ENCODE assay signal across 1 cellular context in the genomic region with DNA sequence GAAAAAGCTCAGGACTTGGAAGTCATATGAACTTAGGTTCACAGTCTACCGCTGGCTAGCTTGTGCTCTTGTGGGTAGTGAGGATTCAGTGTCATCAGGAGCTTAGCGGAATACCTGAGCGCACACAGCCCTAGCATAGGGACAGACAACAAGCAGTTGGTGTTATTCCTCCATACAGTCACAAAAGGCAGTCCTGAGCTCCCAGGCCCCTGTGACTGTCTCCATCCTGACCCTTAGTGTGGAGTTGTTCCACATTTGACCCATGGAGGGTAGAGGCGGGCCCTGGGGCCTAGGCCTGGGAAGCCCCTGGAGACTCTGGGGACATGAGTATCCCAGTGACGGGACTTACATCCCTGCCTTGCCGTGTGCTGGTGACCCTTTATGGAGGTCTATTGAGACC.
TF ChIP-seq lines count a peak whose summit lies in the region.

No MANE protein-coding gene starts in this region.

TF ChIP-seq in WTC11, 78 proteins besides CTCF, POLR2A, EP300 and RAD21 (continued from another document):
- TF ChIP-seq, protein P1, sequence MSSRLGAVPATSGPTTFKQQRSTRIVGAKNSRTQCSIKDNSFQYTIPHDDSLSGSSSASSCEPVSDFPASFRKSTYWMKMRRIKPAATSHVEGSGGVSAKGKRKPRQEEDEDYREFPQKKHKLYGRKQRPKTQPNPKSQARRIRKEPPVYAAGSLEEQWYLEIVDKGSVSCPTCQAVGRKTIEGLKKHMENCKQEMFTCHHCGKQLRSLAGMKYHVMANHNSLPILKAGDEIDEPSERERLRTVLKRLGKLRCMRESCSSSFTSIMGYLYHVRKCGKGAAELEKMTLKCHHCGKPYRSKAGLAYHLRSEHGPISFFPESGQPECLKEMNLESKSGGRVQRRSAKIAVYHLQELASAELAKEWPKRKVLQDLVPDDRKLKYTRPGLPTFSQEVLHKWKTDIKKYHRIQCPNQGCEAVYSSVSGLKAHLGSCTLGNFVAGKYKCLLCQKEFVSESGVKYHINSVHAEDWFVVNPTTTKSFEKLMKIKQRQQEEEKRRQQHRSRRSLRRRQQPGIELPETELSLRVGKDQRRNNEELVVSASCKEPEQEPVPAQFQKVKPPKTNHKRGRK (CRISPR knock-in tag; IDR thresholded peaks at IDR 0.05; ENCODE audit: borderline replicate concordance): no peak
- no peak for TF ChIP-seq ATF1 (CRISPR knock-in tag; IDR thresholded peaks at IDR 0.05)
- no peak for TF ChIP-seq JAZF1 (CRISPR knock-in tag; IDR thresholded peaks at IDR 0.05)
- no peak for TF ChIP-seq RORB (CRISPR knock-in tag; IDR thresholded peaks at IDR 0.05)
- TF ChIP-seq, protein P2, sequence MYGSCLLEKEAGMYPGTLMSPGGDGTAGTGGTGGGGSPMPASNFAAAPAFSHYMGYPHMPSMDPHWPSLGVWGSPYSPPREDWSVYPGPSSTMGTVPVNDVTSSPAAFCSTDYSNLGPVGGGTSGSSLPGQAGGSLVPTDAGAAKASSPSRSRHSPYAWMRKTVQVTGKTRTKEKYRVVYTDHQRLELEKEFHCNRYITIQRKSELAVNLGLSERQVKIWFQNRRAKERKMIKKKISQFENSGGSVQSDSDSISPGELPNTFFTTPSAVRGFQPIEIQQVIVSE (CRISPR knock-in tag; IDR thresholded peaks at IDR 0.05; ENCODE audit: borderline replicate concordance): no peak
- TF ChIP-seq NFYB (CRISPR knock-in tag; conservative IDR thresholded peaks at IDR 0.05; ENCODE audit: low read depth): no peak
- TF ChIP-seq, protein P3, sequence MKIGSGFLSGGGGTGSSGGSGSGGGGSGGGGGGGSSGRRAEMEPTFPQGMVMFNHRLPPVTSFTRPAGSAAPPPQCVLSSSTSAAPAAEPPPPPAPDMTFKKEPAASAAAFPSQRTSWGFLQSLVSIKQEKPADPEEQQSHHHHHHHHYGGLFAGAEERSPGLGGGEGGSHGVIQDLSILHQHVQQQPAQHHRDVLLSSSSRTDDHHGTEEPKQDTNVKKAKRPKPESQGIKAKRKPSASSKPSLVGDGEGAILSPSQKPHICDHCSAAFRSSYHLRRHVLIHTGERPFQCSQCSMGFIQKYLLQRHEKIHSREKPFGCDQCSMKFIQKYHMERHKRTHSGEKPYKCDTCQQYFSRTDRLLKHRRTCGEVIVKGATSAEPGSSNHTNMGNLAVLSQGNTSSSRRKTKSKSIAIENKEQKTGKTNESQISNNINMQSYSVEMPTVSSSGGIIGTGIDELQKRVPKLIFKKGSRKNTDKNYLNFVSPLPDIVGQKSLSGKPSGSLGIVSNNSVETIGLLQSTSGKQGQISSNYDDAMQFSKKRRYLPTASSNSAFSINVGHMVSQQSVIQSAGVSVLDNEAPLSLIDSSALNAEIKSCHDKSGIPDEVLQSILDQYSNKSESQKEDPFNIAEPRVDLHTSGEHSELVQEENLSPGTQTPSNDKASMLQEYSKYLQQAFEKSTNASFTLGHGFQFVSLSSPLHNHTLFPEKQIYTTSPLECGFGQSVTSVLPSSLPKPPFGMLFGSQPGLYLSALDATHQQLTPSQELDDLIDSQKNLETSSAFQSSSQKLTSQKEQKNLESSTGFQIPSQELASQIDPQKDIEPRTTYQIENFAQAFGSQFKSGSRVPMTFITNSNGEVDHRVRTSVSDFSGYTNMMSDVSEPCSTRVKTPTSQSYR (CRISPR knock-in tag; IDR thresholded peaks at IDR 0.05): no peak
- TF ChIP-seq NR3C1 (CRISPR knock-in tag; conservative IDR thresholded peaks at IDR 0.05; ENCODE audit: low read depth): no peak
- no peak for TF ChIP-seq ZNF263 (CRISPR knock-in tag; IDR thresholded peaks at IDR 0.05; ENCODE audit: low read depth)
- TF ChIP-seq ZNF423 (CRISPR knock-in tag; IDR thresholded peaks at IDR 0.05): no peak
- TF ChIP-seq TCF7 (CRISPR knock-in tag; IDR thresholded peaks at IDR 0.05; ENCODE audit: low read depth): no peak
- TF ChIP-seq, protein P4, sequence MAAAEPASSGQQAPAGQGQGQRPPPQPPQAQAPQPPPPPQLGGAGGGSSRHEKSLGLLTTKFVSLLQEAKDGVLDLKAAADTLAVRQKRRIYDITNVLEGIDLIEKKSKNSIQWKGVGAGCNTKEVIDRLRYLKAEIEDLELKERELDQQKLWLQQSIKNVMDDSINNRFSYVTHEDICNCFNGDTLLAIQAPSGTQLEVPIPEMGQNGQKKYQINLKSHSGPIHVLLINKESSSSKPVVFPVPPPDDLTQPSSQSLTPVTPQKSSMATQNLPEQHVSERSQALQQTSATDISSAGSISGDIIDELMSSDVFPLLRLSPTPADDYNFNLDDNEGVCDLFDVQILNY (CRISPR knock-in tag; IDR thresholded peaks at IDR 0.05): no peak
- no peak for TF ChIP-seq NR2C2 (CRISPR knock-in tag; IDR thresholded peaks at IDR 0.05)
